8 cellular contexts compared by ENCODE assay signal in the genomic region with DNA sequence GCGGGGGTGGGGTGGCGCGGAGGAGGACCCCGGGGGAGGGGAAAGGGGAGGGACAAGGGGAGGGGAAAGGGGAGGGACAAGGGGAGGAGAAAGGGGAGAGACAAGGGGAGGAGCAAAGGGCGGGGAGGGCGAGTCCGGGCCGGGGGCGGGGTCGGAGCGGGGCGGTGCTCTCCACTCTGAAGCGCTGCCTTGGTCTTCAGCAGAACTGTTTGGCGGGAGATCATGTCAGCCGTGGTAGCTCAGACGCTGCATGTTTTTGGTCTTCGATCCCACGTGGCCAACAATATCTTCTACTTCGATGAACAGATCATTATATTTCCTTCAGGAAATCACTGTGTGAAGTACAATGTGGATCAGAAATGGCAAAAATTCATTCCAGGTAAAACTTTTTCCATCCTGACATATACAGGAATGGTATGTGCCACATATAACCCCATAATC. TPM values are rescaled to one million over a fixed set of nuclear protein-coding genes. Genes with fewer than 3 reads are reported as not detected.
DNase-seq lines count a peak whose midpoint lies in the region; ATAC-seq and TF ChIP-seq lines count a peak whose summit lies in the region.

No MANE protein-coding gene starts in this region.

- intact Hi-C loops in A673 (cut with micrococcal nuclease; ENCODE audit: unreplicated experiment) = no loop called here
- intact Hi-C loops in activated CD4-positive, alpha-beta T cell treated with anti-CD3 and anti-CD28 coated beads for 36 hours (cut with DNase I, micrococcal nuclease) = loop anchor here (1.0 to 5.0 kb wide), 20 partner anchors 177 to 1040 kb away; partner anchors contain the start of genes C1orf50 (in 2 of the 2), P3H1 (in 2 of the 2), ATP6V0B (in 1 of the 2) and CDC20 (in 1 of the 2)

- no peaks in the 10 kb centered on the region for H3K9me3 Mint-ChIP-seq in activated CD4-positive, alpha-beta T cell treated with anti-CD3 and anti-CD28 coated beads for 36 hours (ENCODE audit: low read depth)

- H3K27me3 Mint-ChIP-seq in activated CD4-positive, alpha-beta T cell treated with anti-CD3 and anti-CD28 coated beads for 36 hours = peaks cover 12% of the 10 kb centered on the region

- no peak overlapping the region for H3K27ac Mint-ChIP-seq in activated CD4-positive, alpha-beta T cell treated with anti-CD3 and anti-CD28 coated beads for 36 hours

- DNase-seq in A673 (ENCODE audit: low spot score) = peak; percentile 92
- DNase-seq in NCI-H446 (lab: John Stamatoyannopoulos, UW) = peak; percentile 87 to 93
- DNase-seq in activated CD4-positive, alpha-beta T cell treated with anti-CD3 and anti-CD28 coated beads for 36 hours = peak; percentile 95
- peak; percentile 82 for DNase-seq in lung (ENCODE audit: low spot score)
- DNase-seq in stimulated activated CD4-positive, alpha-beta T cell treated with anti-CD3 and anti-CD28 coated beads, Interleukin-4, amount 100 ng/mL, for 48 hours (ENCODE audit: low read depth in 2 of 2) = peak; percentile 76 to 86

- H3K4me1 ChIP-seq in A673 (ENCODE audit: insufficient read depth, low read length, poor library complexity, severe bottlenecking) (peaks cover 8% of the 10 kb centered on the region), ectodermal cell (ENCODE audit: control insufficient read depth, insufficient read depth, low read length) (peaks cover 9% of the 10 kb centered on the region), lung (ENCODE audit: control insufficient read depth in 2 of 2, insufficient read depth in 2 of 2, low read length in 2 of 2) (peaks cover 0 to 5% of the 10 kb centered on the region in 2 donors)

- POLR2A ChIA-PET in A673 (lab: Charles Lee; ENCODE audit: low non-redundant PET) = no interaction called here
- POLR2A ChIA-PET in activated CD4-positive, alpha-beta T cell treated with anti-CD3 and anti-CD28 coated beads for 36 hours (lab: Charles Lee) = no interaction called here

- H3K27me3 ChIP-seq in A673 (replicated peaks; ENCODE audit: insufficient read depth, low read depth, low read length, poor library complexity) (no peaks in the 10 kb centered on the region), ectodermal cell (ENCODE audit: control insufficient read depth, insufficient read depth, low read length, poor library complexity, severe bottlenecking) (peaks cover 16% of the 10 kb centered on the region), lung (ENCODE audit: control insufficient read depth, insufficient read depth) (no peaks in the 10 kb centered on the region)

- H3K4me1 Mint-ChIP-seq in activated CD4-positive, alpha-beta T cell treated with anti-CD3 and anti-CD28 coated beads for 36 hours = peaks cover 29% of the 10 kb centered on the region

- peak overlapping the region; percentile 93 for H3K4me3 Mint-ChIP-seq in activated CD4-positive, alpha-beta T cell treated with anti-CD3 and anti-CD28 coated beads for 36 hours

- no peaks in the 10 kb centered on the region for H3K9me3 ChIP-seq in A673 (ENCODE audit: low read depth, low read length, poor library complexity, severe bottlenecking)
- H3K9me3 ChIP-seq in ectodermal cell (ENCODE audit: control insufficient read depth, low read length) = no peaks in the 10 kb centered on the region
- H3K9me3 ChIP-seq in lung (ENCODE audit: control insufficient read depth in 2 of 2, insufficient read depth in 1 of 2, low read length in 1 of 2) = no peaks in the 10 kb centered on the region

- ATAC-seq in GM18907 (IDR thresholded peaks at IDR 0.05; ENCODE audit: unreplicated experiment) = peak; percentile 36
- ATAC-seq in HG03196 (IDR thresholded peaks at IDR 0.05; ENCODE audit: unreplicated experiment) = peak; percentile 39
- peak; percentile 84 for ATAC-seq in activated CD4-positive, alpha-beta T cell treated with anti-CD3 and anti-CD28 coated beads for 36 hours
- peak; percentile 91 for ATAC-seq in lung (ENCODE audit: insufficient read depth, low FRiP score)

- no TSS peak for BruUV-seq in A673 (replicated peaks; lab: Mats Ljungman, UMichigan)

- H3K36me3 ChIP-seq in A673 (ENCODE audit: insufficient read depth, low read length, poor library complexity, severe bottlenecking) (peaks cover 28% of the 10 kb centered on the region), ectodermal cell (ENCODE audit: control insufficient read depth, insufficient read depth, low read length) (peaks cover 9% of the 10 kb centered on the region), lung (ENCODE audit: control insufficient read depth in 2 of 2, insufficient read depth in 2 of 2, low read length in 2 of 2) (peaks cover 8 to 16% of the 10 kb centered on the region in 2 donors)

- peaks cover 41% of the 10 kb centered on the region for H3K36me3 Mint-ChIP-seq in activated CD4-positive, alpha-beta T cell treated with anti-CD3 and anti-CD28 coated beads for 36 hours (ENCODE audit: low read depth)

- TF ChIP-seq CTCF in A673 (conservative IDR thresholded peaks at IDR 0.05; ENCODE audit: low read depth, low read length) (no peak), lung (IDR thresholded peaks at IDR 0.05; ENCODE audit: control extremely low read depth, extremely low read depth) (no peak)

- H3K4me3 ChIP-seq in A673 (ENCODE audit: low read depth, low read length, poor library complexity, severe bottlenecking) (peak overlapping the region; percentile 89), ectodermal cell (ENCODE audit: insufficient read depth, low read depth, low read length) (peak overlapping the region; percentile 86), lung (peak overlapping the region; percentile 83)

- peak overlapping the region; percentile 83 for H3K27ac ChIP-seq in A673 (ENCODE audit: low read depth, low read length, poor library complexity, severe bottlenecking)
- H3K27ac ChIP-seq in ectodermal cell (ENCODE audit: insufficient read depth, low read depth, low read length, poor library complexity, severe bottlenecking) = peak overlapping the region; percentile 75
- H3K27ac ChIP-seq in lung (ENCODE audit: low read depth in 1 of 2, low read length in 1 of 2) = peak overlapping the region in 1 of 2 donors; percentile 34

- CTCF ChIA-PET in A673 (lab: Charles Lee) = interaction anchor here (1.0 kb wide), 2 partner anchors 54 to 249 kb away, joined by 3 read pairs; no protein-coding TSS in a partner anchor
- CTCF ChIA-PET in activated CD4-positive, alpha-beta T cell treated with anti-CD3 and anti-CD28 coated beads for 36 hours (lab: Charles Lee) = interaction anchor here (0.7 to 1.6 kb wide), 3 partner anchors 29 to 217 kb away, joined by 3 read pairs; partner anchors contain the start of genes MED8 and SZT2

- WGBS in ectodermal cell, 2 experiments = 0 to 2% methylated on average over 15 to 17 of the region's 19 CpGs
- 0 to 2% methylated on average over 18 to 19 of the region's 19 CpGs for WGBS in lung, 2 donors

RNA-seq across cellular contexts. Expression of gene CFAP57, which starts 0.4 kb away (rescaled TPM):
- total RNA-seq in A673 (2021) (0.20 and 0.73 TPM in 2 replicates), lung (10 to 100 TPM; 10.4 to 12.3 TPM)
- under 1 TPM in 1 of 2 experiments, not detected in 1; 0.11 TPM for total RNA-seq in activated CD4-positive, alpha-beta T cell treated with anti-CD3 and anti-CD28 coated beads for 36 hours
- polyA plus RNA-seq in ectodermal cell (2013, experiment 1 of 4) = 2.0 TPM
- polyA plus RNA-seq in ectodermal cell (2013, experiment 2 of 4) = 1.8 TPM
- 1.2 TPM for polyA plus RNA-seq in ectodermal cell (2013, experiment 3 of 4)
- polyA plus RNA-seq in ectodermal cell (2013, experiment 4 of 4) = 2.0 TPM
- polyA plus RNA-seq in lung = 1 to 10 TPM; 1.7 to 2.2 TPM

RNA-seq across cellular contexts. Expression of gene EBNA1BP2, which starts 0.5 kb away (rescaled TPM):
- total RNA-seq in A673 (2021) = 145 and 169 TPM in 2 replicates
- total RNA-seq in activated CD4-positive, alpha-beta T cell treated with anti-CD3 and anti-CD28 coated beads for 36 hours = 100 to 1,000 TPM; 100 to 114 TPM
- 72.6 TPM for polyA plus RNA-seq in ectodermal cell (2013, experiment 1 of 4)
- polyA plus RNA-seq in ectodermal cell (2013, experiment 2 of 4) = 65.3 TPM
- polyA plus RNA-seq in ectodermal cell (2013, experiment 3 of 4) = 65.6 TPM
- 68.2 TPM for polyA plus RNA-seq in ectodermal cell (2013, experiment 4 of 4)
- 10 to 100 TPM; 35.9 to 65.3 TPM for total RNA-seq in lung
- polyA plus RNA-seq in lung = 10 to 100 TPM; 51.5 to 99.4 TPM

Comparison
In these comparisons a context has a peak if more than half of its experiments do, and no peak if none do; other contexts are left out.
1. ATAC-seq: peak in every context shown above with its lines; median percentile 91 in lung; 84 in activated CD4-positive, alpha-beta T cell treated with anti-CD3 and anti-CD28 coated beads for 36 hours; 39 in HG03196; 36 in GM18907.